Comparison of ENCODE assay signal across 2 cellular contexts in the genomic region with DNA sequence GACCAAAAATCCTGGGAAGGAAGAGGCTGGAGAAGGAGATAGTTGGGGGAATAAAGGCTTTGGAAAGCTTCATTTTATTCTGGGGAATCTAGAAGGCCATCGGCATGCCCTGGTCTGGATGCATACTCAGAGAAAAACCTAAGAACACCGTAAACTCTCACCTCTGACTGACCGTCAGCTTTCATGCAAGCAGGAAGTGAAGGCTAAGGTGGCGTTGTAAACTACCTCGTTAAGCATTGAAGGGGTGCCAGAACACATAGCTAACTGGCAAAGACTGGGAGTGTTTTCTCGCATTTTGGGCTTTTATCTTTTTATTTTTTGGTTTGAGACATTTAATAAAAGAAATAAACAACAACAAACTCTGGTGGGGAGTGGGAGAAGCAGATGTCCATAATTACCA.
TF ChIP-seq lines count a peak whose summit lies in the region.

No MANE protein-coding gene starts in this region.

TF ChIP-seq in GM23338, 12 proteins besides CTCF, POLR2A, EP300 and RAD21 (continues in another document):
- no peak for TF ChIP-seq NANOG (IDR thresholded peaks at IDR 0.05; ENCODE audit: borderline replicate concordance)
- no peak for TF ChIP-seq STAT1 (IDR thresholded peaks at IDR 0.05; ENCODE audit: unreplicated experiment)
- no peak for TF ChIP-seq ZNF331 (CRISPR knock-in tag; IDR thresholded peaks at IDR 0.05; ENCODE audit: low read depth)
- TF ChIP-seq EZH2 (IDR thresholded peaks at IDR 0.05; ENCODE audit: low read depth, unreplicated experiment) = no peak
- TF ChIP-seq, protein P1, sequence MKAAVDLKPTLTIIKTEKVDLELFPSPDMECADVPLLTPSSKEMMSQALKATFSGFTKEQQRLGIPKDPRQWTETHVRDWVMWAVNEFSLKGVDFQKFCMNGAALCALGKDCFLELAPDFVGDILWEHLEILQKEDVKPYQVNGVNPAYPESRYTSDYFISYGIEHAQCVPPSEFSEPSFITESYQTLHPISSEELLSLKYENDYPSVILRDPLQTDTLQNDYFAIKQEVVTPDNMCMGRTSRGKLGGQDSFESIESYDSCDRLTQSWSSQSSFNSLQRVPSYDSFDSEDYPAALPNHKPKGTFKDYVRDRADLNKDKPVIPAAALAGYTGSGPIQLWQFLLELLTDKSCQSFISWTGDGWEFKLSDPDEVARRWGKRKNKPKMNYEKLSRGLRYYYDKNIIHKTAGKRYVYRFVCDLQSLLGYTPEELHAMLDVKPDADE (IDR thresholded peaks at IDR 0.05) = no peak
- TF ChIP-seq ZNF114 (CRISPR knock-in tag; IDR thresholded peaks at IDR 0.05) = no peak
- TF ChIP-seq EZH2phosphoT487 (IDR thresholded peaks at IDR 0.05; ENCODE audit: unreplicated experiment) = no peak
- TF ChIP-seq, protein P2, sequence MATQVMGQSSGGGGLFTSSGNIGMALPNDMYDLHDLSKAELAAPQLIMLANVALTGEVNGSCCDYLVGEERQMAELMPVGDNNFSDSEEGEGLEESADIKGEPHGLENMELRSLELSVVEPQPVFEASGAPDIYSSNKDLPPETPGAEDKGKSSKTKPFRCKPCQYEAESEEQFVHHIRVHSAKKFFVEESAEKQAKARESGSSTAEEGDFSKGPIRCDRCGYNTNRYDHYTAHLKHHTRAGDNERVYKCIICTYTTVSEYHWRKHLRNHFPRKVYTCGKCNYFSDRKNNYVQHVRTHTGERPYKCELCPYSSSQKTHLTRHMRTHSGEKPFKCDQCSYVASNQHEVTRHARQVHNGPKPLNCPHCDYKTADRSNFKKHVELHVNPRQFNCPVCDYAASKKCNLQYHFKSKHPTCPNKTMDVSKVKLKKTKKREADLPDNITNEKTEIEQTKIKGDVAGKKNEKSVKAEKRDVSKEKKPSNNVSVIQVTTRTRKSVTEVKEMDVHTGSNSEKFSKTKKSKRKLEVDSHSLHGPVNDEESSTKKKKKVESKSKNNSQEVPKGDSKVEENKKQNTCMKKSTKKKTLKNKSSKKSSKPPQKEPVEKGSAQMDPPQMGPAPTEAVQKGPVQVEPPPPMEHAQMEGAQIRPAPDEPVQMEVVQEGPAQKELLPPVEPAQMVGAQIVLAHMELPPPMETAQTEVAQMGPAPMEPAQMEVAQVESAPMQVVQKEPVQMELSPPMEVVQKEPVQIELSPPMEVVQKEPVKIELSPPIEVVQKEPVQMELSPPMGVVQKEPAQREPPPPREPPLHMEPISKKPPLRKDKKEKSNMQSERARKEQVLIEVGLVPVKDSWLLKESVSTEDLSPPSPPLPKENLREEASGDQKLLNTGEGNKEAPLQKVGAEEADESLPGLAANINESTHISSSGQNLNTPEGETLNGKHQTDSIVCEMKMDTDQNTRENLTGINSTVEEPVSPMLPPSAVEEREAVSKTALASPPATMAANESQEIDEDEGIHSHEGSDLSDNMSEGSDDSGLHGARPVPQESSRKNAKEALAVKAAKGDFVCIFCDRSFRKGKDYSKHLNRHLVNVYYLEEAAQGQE (IDR thresholded peaks at IDR 0.05; ENCODE audit: unreplicated experiment) = no peak
- no peak for TF ChIP-seq CREB1 (CRISPR knock-in tag; IDR thresholded peaks at IDR 0.05; ENCODE audit: low read depth)
- TF ChIP-seq JUNB (IDR thresholded peaks at IDR 0.05; ENCODE audit: unreplicated experiment) = no peak

TF ChIP-seq in K562, 482 proteins besides CTCF, POLR2A, EP300 and RAD21:
- TF ChIP-seq, protein P3, sequence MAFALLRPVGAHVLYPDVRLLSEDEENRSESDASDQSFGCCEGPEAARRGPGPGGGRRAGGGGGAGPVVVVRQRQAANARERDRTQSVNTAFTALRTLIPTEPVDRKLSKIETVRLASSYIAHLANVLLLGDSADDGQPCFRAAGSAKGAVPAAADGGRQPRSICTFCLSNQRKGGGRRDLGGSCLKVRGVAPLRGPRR (CRISPR knock-in tag; IDR thresholded peaks at IDR 0.05) = no peak
- TF ChIP-seq ZNF589 (CRISPR knock-in tag; IDR thresholded peaks at IDR 0.05; ENCODE audit: low read depth) (no peak), ZBED1 (IDR thresholded peaks at IDR 0.05) (no peak), PHB (CRISPR knock-in tag; IDR thresholded peaks at IDR 0.05) (no peak), JUND (IDR thresholded peaks at IDR 0.05; ENCODE audit: borderline replicate concordance, low read depth, low read length) (no peak), JUND (tag; IDR thresholded peaks at IDR 0.05; ENCODE audit: borderline replicate concordance, low read depth, low read length) (no peak), GTF2F1 (IDR thresholded peaks at IDR 0.05; ENCODE audit: low read depth, low read length) (no peak), SAFB2 (IDR thresholded peaks at IDR 0.05; ENCODE audit: borderline replicate concordance, low read depth, low read length, severe bottlenecking) (no peak), ZNF764 (CRISPR knock-in tag; IDR thresholded peaks at IDR 0.05; ENCODE audit: low read depth) (no peak), FIP1L1 (IDR thresholded peaks at IDR 0.05; ENCODE audit: low read depth, low read length, poor library complexity, severe bottlenecking) (no peak), KLF16 (IDR thresholded peaks at IDR 0.05) (no peak), ETV5 (CRISPR knock-in tag; IDR thresholded peaks at IDR 0.05; ENCODE audit: low read depth) (no peak), XRCC3 (IDR thresholded peaks at IDR 0.05) (no peak), ILF3 (IDR thresholded peaks at IDR 0.05; ENCODE audit: borderline replicate concordance) (no peak), NRF1 (conservative IDR thresholded peaks at IDR 0.05 in 1 of 2, IDR thresholded peaks at IDR 0.05 in 1 of 2) (no peak), XRCC5 (IDR thresholded peaks at IDR 0.05; ENCODE audit: low read depth, low read length) (no peak), ZNF143 (CRISPR knock-in tag; IDR thresholded peaks at IDR 0.05) (no peak), ZNF431 (CRISPR knock-in tag; IDR thresholded peaks at IDR 0.05) (no peak), GTF2A2 (tag; IDR thresholded peaks at IDR 0.05) (no peak)
- TF ChIP-seq, protein P4, sequence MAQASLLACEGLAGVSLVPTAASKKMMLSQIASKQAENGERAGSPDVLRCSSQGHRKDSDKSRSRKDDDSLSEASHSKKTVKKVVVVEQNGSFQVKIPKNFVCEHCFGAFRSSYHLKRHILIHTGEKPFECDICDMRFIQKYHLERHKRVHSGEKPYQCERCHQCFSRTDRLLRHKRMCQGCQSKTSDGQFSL (CRISPR knock-in tag; IDR thresholded peaks at IDR 0.05) = no peak
- TF ChIP-seq, protein P4 (tag; IDR thresholded peaks at IDR 0.05) = no peak
